Comparison of ENCODE assay signal across 20 cellular contexts in the genomic region with DNA sequence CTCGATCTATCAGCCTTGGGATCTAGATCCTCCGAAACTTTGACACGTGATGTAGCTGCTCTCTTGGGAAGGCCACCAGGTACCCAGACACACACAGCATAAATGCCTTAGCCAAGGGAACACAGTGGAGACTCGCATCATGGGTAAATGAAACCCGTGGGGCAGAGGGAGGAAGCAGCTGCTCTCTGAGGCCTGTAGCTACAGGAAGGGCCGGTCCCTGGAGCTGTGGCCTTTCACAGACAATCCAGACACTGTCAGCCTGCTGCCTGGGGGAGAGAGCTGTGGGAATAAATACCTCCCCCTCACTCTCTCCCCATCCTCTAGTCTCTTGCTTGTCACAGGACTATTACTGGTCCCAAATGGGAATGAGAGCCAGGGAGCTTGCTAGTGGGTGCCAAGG.
DNase-seq lines count a peak whose midpoint lies in the region; ATAC-seq, FAIRE-seq and TF ChIP-seq lines count a peak whose summit lies in the region.
"Had no signal": no experiment of that assay in that cellular context is flagged by ENCODE, and none has a peak within 500 bp of the region (broad histone marks: within the 10 kb centered on the region; RNA-seq: fewer than 3 reads in every experiment).

No MANE protein-coding gene starts in this region.

- H3K36me3 ChIP-seq in H1 (ENCODE audit: control insufficient read depth in 2 of 4, insufficient read depth in 4 of 4, low read length in 3 of 4): no peaks in the 10 kb centered on the region
- H3K36me3 ChIP-seq in testis (ENCODE audit: low read depth, missing control alignments): no peaks in the 10 kb centered on the region
- H3K36me3 ChIP-seq: MG63 had no signal

- TF ChIP-seq POLR2A in H1 (IDR thresholded peaks at IDR 0.05; ENCODE audit: control extremely low read depth in 1 of 2, low read depth in 2 of 2, low read length in 2 of 2) (no peak), testis (IDR thresholded peaks at IDR 0.05) (no peak)

- H3K23ac ChIP-seq in H1 (ENCODE audit: insufficient read length): no peak overlapping the region

- H3K27me3 ChIP-seq in H1 (replicated peaks in 1 of 4; ENCODE audit: control insufficient read depth in 3 of 4, extremely low read depth in 1 of 4, insufficient read depth in 3 of 4, low read length in 3 of 4): no peaks in the 10 kb centered on the region
- H3K27me3 ChIP-seq in testis: no peaks in the 10 kb centered on the region

- no peak overlapping the region for H2BK5ac ChIP-seq in H1 (ENCODE audit: low read depth, low read length)

- H2BK20ac ChIP-seq in H1 (ENCODE audit: low read length): no peak overlapping the region

- no peak for FAIRE-seq in H1 (lab: Jason Lieb, UNC)
- FAIRE-seq: G401.6 had no signal

- H3K4me1 ChIP-seq in H1 (replicated peaks in 1 of 4; ENCODE audit: control insufficient read depth in 3 of 4, insufficient read depth in 4 of 4, low read length in 3 of 4): no peaks in the 10 kb centered on the region
- H3K4me1 ChIP-seq in testis: no peaks in the 10 kb centered on the region

- H3K79me1 ChIP-seq in H1 (ENCODE audit: low read depth, low read length): no peaks in the 10 kb centered on the region

- no peak for TF ChIP-seq RAD21 in H1 (IDR thresholded peaks at IDR 0.05 in 1 of 2, conservative IDR thresholded peaks at IDR 0.05 in 1 of 2; ENCODE audit: low read depth in 2 of 2, low read length in 2 of 2)

- TF ChIP-seq CTCF in H1 (IDR thresholded peaks at IDR 0.05; ENCODE audit: control extremely low read depth in 1 of 3, insufficient read depth in 1 of 3, low read depth in 1 of 3, low read length in 3 of 3) (no peak), nephron (IDR thresholded peaks at IDR 0.05; ENCODE audit: unreplicated experiment in 3 of 3) (no peak), testis (IDR thresholded peaks at IDR 0.05) (no peak), chondrocyte (IDR thresholded peaks at IDR 0.05) (no peak)

- POLR2A ChIA-PET in H1 (lab: Charles Lee; ENCODE audit: partially characterized antibody): no interaction called here

- ATAC-seq in left ventricle myocardium superior (peak; percentile 52), Right ventricle myocardium superior (ENCODE audit: poor library complexity) (no peak)
- ATAC-seq: HCT116 had no signal

- peaks cover 2% of the 10 kb centered on the region for H3K9me3 Mint-ChIP-seq in nephron
- H3K9me3 Mint-ChIP-seq in chondrocyte (ENCODE audit: low read depth): peaks cover 3% of the 10 kb centered on the region
- H3K9me3 Mint-ChIP-seq: CD4-positive, alpha-beta T cell had no signal

- no peak overlapping the region for H2AK5ac ChIP-seq in H1 (ENCODE audit: low read depth, low read length)

- 0 out of 2 replicates have a peak overlapping the region, but pooled peaks have one; percentile 44 for H2AFZ ChIP-seq in H1 (ENCODE audit: low read length)
- H2AFZ ChIP-seq: PC-9 had no signal

- H3K4me2 ChIP-seq in H1 (ENCODE audit: insufficient read depth in 1 of 2, low read depth in 2 of 2, low read length in 2 of 2): no peak overlapping the region
- H3K4me2 ChIP-seq: PC-9 had no signal

- no peak overlapping the region for H3K56ac ChIP-seq in H1 (replicated peaks; ENCODE audit: insufficient read length, low read depth, low read length)

- H4K91ac ChIP-seq in H1 (replicated peaks; ENCODE audit: insufficient read length, low read length): no peak overlapping the region

- no peak overlapping the region for H3K4me3 Mint-ChIP-seq in nephron
- no peak overlapping the region for H3K4me3 Mint-ChIP-seq in chondrocyte (ENCODE audit: unreplicated experiment)
- H3K4me3 Mint-ChIP-seq: CD4-positive, alpha-beta T cell had no signal

- H4K20me1 ChIP-seq in H1 (replicated peaks in 1 of 2; ENCODE audit: control insufficient read depth in 1 of 2, insufficient read depth in 2 of 2, low read length in 2 of 2): no peaks in the 10 kb centered on the region

- H3K18ac ChIP-seq in H1 (ENCODE audit: extremely low read depth, low read length): no peak overlapping the region

- no peak for DNase-seq in left ventricle myocardium superior
- no peak for DNase-seq in Right ventricle myocardium superior
- no peak for DNase-seq in H1 (ENCODE audit: low read depth in 1 of 2, low spot score in 2 of 2)
- DNase-seq in testis: peak; percentile 17
- DNase-seq in SHP77 (lab: John Stamatoyannopoulos, UW): no peak
- DNase-seq in EL: no peak
- DNase-seq in chondrocyte (ENCODE audit: low spot score): no peak
- DNase-seq: Calu3; CD4-positive, alpha-beta T cell; DMS79; IMR-90; Karpas-422; MG63; NCI-H187 treated with DMSO at 0.1 percent for 48 hours; NCI-H446 treated with DMSO at 0.1 percent for 48 hours; NCI-H748 treated with DMSO at 0.1 percent for 48 hours; PC-9 had no signal

- H2BK120ac ChIP-seq in H1 (replicated peaks; ENCODE audit: low read depth, low read length): no peak overlapping the region

- intact Hi-C loops in left ventricle myocardium superior (cut with micrococcal nuclease) (no loop called here), Right ventricle myocardium superior (cut with DNase I) (no loop called here), testis (cut with DNase I; ENCODE audit: low total_unique reads) (no loop called here)

- H4K8ac ChIP-seq in H1 (ENCODE audit: extremely low read depth, insufficient read depth, low read length): no peak overlapping the region

- no peaks in the 10 kb centered on the region for H3K79me2 ChIP-seq in H1 (ENCODE audit: control insufficient read depth in 1 of 2, insufficient read depth in 2 of 2, low read length in 2 of 2)

- H3K14ac ChIP-seq in H1 (ENCODE audit: insufficient read length): no peak overlapping the region

- no peak overlapping the region for H4K5ac ChIP-seq in H1 (ENCODE audit: insufficient read length, low read depth, low read length)

- no peaks in the 10 kb centered on the region for H3K9me3 ChIP-seq in H1 (ENCODE audit: insufficient read depth in 2 of 2, low read depth in 1 of 2, low read length in 1 of 2)
- no peaks in the 10 kb centered on the region for H3K9me3 ChIP-seq in testis
- H3K9me3 ChIP-seq: MG63 had no signal

- H3K27me3 Mint-ChIP-seq in nephron (ENCODE audit: low read depth) (no peaks in the 10 kb centered on the region), chondrocyte (ENCODE audit: low read depth) (peaks cover 4% of the 10 kb centered on the region)

- no peak overlapping the region for H3K9ac ChIP-seq in H1 (replicated peaks in 1 of 4; ENCODE audit: extremely low read depth in 1 of 4, low read depth in 3 of 4, low read length in 3 of 4)

- 87% methylated on average over 6 of the region's 6 CpGs; no CpG with 5 or more reads in 1 of the 2 experiments for WGBS in H1 (ENCODE audit: extremely low coverage in 1 of 2, insufficient coverage in 1 of 2, insufficient read length in 1 of 2, insufficient replicate concordance in 2 of 2, low coverage in 1 of 2, low lambda C conversion rate in 2 of 2, missing lambda C conversion rate in 1 of 2), 2 experiments
- WGBS in testis, 2 donors: 64% methylated on average over 6 of the region's 6 CpGs

- CTCF ChIA-PET in H1 (lab: Charles Lee; ENCODE audit: partially characterized antibody): interaction anchor here (0.9 to 1.2 kb wide), 3 partner anchors 11 to 27 kb away, joined by 3 to 4 read pairs (median 3); no protein-coding TSS in a partner anchor

- 0 out of 2 replicates have a peak overlapping the region, but pooled peaks have one; percentile 49 for H2BK15ac ChIP-seq in H1 (ENCODE audit: low read length)

- H3K4ac ChIP-seq in H1 (replicated peaks; ENCODE audit: insufficient read length, low read depth, low read length): no peak overlapping the region

- H3K27ac ChIP-seq in H1 (ENCODE audit: low read depth, low read length): no peak overlapping the region
- no peak overlapping the region for H3K27ac ChIP-seq in testis
- H3K27ac ChIP-seq: PC-9 had no signal

- H3K4me1 Mint-ChIP-seq in nephron: peaks cover 25% of the 10 kb centered on the region
- H3K4me1 Mint-ChIP-seq in chondrocyte (ENCODE audit: low read depth): no peaks in the 10 kb centered on the region

- H3K36me3 Mint-ChIP-seq in nephron (ENCODE audit: low read depth): no peaks in the 10 kb centered on the region
- no peaks in the 10 kb centered on the region for H3K36me3 Mint-ChIP-seq in chondrocyte (ENCODE audit: low read depth)

- H3K27ac Mint-ChIP-seq in nephron (peak overlapping the region; percentile 15 to 37 (median 31)), chondrocyte (ENCODE audit: unreplicated experiment) (no peak overlapping the region)
- H3K27ac Mint-ChIP-seq: CD4-positive, alpha-beta T cell had no signal

- H3K4me3 ChIP-seq in H1 (ENCODE audit: extremely low read depth in 1 of 4, insufficient read depth in 2 of 4, low read depth in 3 of 4, low read length in 4 of 4): no peak overlapping the region
- H3K4me3 ChIP-seq in testis: no peak overlapping the region
- H3K4me3 ChIP-seq: MG63, PC-9 had no signal

- no peak overlapping the region for H2BK12ac ChIP-seq in H1 (ENCODE audit: low read depth, low read length)

- TF ChIP-seq EP300 in H1 (IDR thresholded peaks at IDR 0.05; ENCODE audit: borderline replicate concordance in 1 of 2, low read depth in 2 of 2, low read length in 2 of 2): no peak

- no peaks in the 10 kb centered on the region for H3K23me2 ChIP-seq in H1 (ENCODE audit: low read depth, low read length)

TF ChIP-seq in H1, 55 proteins besides CTCF, POLR2A, EP300 and RAD21 (continues in another document):
- no peak for TF ChIP-seq EZH2 (IDR thresholded peaks at IDR 0.05; ENCODE audit: low read depth, low read length, severe bottlenecking)
- no peak for TF ChIP-seq RXRA (IDR thresholded peaks at IDR 0.05; ENCODE audit: insufficient read depth, low read depth, low read length)
- no peak for TF ChIP-seq HDAC2 (IDR thresholded peaks at IDR 0.05; ENCODE audit: borderline replicate concordance in 1 of 2, low read depth in 2 of 2, low read length in 2 of 2)
- no peak for TF ChIP-seq TEAD4 (IDR thresholded peaks at IDR 0.05; ENCODE audit: low read depth, low read length)
